ENCODE assay signal across 10 cellular contexts in the genomic region with DNA sequence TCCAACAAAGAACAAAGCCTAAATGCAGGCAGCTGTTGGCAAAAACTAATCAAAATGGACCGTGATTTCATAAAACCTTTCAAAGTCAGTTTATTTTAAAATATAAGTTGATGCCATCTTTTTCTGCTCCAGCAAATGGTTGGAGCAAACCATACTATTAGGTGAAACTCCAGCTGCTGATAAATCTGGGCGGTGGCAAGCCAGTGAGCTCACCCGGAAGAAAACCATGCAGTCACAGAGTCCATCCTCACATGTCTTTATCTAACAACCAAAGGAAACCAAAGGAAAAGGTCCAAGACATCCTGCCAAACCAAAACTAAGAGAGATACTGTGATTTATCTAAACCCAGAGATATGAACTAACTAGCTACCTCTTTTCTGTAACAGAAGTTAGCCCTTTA.
A peak's percentile ranks its signal among the peaks of the same experiment; 100 is the strongest.
DNase-seq lines count a peak whose midpoint lies in the region; ATAC-seq, FAIRE-seq and TF ChIP-seq lines count a peak whose summit lies in the region.
"Had no signal": no experiment of that assay in that cellular context is flagged by ENCODE, and none has a peak within 500 bp of the region (broad histone marks: within the 10 kb centered on the region; RNA-seq: fewer than 3 reads in every experiment).

No MANE protein-coding gene starts in this region.

- H3K27ac ChIP-seq in K562 (ENCODE audit: extremely low read depth, low read depth, low read length), result no peak overlapping the region
- H3K27ac ChIP-seq in tibial nerve, result peak overlapping the region in 3 of 4 donors; percentile 6 to 49 (median 48)
- H3K27ac ChIP-seq: C4-2B had no signal

- no peak overlapping the region for H3K9ac ChIP-seq in K562 (ENCODE audit: insufficient read depth in 1 of 2, low read depth in 2 of 2, low read length in 2 of 2)

- no peak for TF ChIP-seq CTCF in K562 (IDR thresholded peaks at IDR 0.05 in 2 of 3, conservative IDR thresholded peaks at IDR 0.05 in 1 of 3; ENCODE audit: insufficient read depth in 2 of 3, low read depth in 1 of 3, low read length in 3 of 3)
- no peak for TF ChIP-seq CTCF in tibial nerve (IDR thresholded peaks at IDR 0.05)

- peaks cover 17% of the 10 kb centered on the region for H3K9me3 Mint-ChIP-seq in activated naive CD4-positive, alpha-beta T cell treated with anti-CD3 and anti-CD28 coated beads, Interleukin-2, amount 50 U/mL, for 24 hours

- no peaks in the 10 kb centered on the region for H3K27me3 Mint-ChIP-seq in activated naive CD4-positive, alpha-beta T cell treated with anti-CD3 and anti-CD28 coated beads, Interleukin-2, amount 50 U/mL, for 24 hours

- no TSS peak for BruUV-seq in K562 (replicated peaks; lab: Mats Ljungman, UMichigan)

- H2AFZ ChIP-seq in K562 (ENCODE audit: low read depth, low read length), result no peak overlapping the region

- no peaks in the 10 kb centered on the region; a peak in 1 of 5 replicates for H3K27me3 ChIP-seq in K562 (ENCODE audit: control insufficient read depth in 2 of 2, insufficient read depth in 2 of 2, low read length in 2 of 2)
- H3K27me3 ChIP-seq in tibial nerve, result no peaks in the 10 kb centered on the region

- peak overlapping the region; percentile 91 for H3K27ac Mint-ChIP-seq in activated naive CD4-positive, alpha-beta T cell treated with anti-CD3 and anti-CD28 coated beads, Interleukin-2, amount 50 U/mL, for 24 hours

- POLR2A ChIA-PET in K562 (lab: Yijun Ruan, JAX), result no interaction called here

- H3K4me1 ChIP-seq in K562 (replicated peaks in 1 of 2; ENCODE audit: control insufficient read depth in 2 of 2, insufficient read depth in 2 of 2, low read length in 2 of 2), result peaks cover 0 to 9% of the 10 kb centered on the region in 2 experiments; a peak in 1 of 5 replicates
- H3K4me1 ChIP-seq in tibial nerve, result peaks cover 0 to 30% (median 18%) of the 10 kb centered on the region in 4 donors

- no peak for TF ChIP-seq RAD21 in K562 (CRISPR knock-in tag; conservative IDR thresholded peaks at IDR 0.05 in 1 of 2, IDR thresholded peaks at IDR 0.05 in 1 of 2)

- no peak for TF ChIP-seq EP300 in K562 (IDR thresholded peaks at IDR 0.05; ENCODE audit: low read length)
- TF ChIP-seq EP300 in tibial nerve (IDR thresholded peaks at IDR 0.05), result no peak

- no peaks in the 10 kb centered on the region for H3K79me2 ChIP-seq in K562 (ENCODE audit: control insufficient read depth, insufficient read depth, low read length)

- in situ Hi-C loops in K562 (cut with MboI), result no loop called here

- no peak overlapping the region for H3K4me2 ChIP-seq in K562 (ENCODE audit: insufficient read depth, low read length)

- TF ChIP-seq POLR2A in K562 (conservative IDR thresholded peaks at IDR 0.05), result no peak
- no peak for TF ChIP-seq POLR2A in tibial nerve (IDR thresholded peaks at IDR 0.05)

- H3K4me3 ChIP-seq in K562 (no peak overlapping the region), tibial nerve (no peak overlapping the region)

- H3K9me1 ChIP-seq in K562 (ENCODE audit: control insufficient read depth, insufficient read depth, low read length), result no peaks in the 10 kb centered on the region

- intact Hi-C loops in K562 (cut with micrococcal nuclease), result no loop called here

- no peaks in the 10 kb centered on the region for H4K20me1 ChIP-seq in K562 (replicated peaks; ENCODE audit: control insufficient read depth, insufficient read depth, low read length)

- DNase-seq in activated naive CD4-positive, alpha-beta T cell treated with anti-CD3 and anti-CD28 coated beads, Interleukin-2, amount 50 U/mL, for 16 hours, result no peak
- DNase-seq in K562 (ENCODE audit: extremely low read depth in 1 of 4, low spot score in 3 of 4) (no peak), kidney glomerular epithelial cell (lab: John Stamatoyannopoulos, UW) (peak; percentile 87), tibial nerve (ENCODE audit: low spot score in 2 of 2) (no peak), AML-193 (lab: John Stamatoyannopoulos, UW) (no peak)
- DNase-seq: NCI-H2107 had no signal

- FAIRE-seq in K562 (lab: Jason Lieb, UNC), result no peak

- CTCF ChIA-PET in K562 (lab: Yijun Ruan, JAX; ENCODE audit: low intra/inter-chr PET ratio), result no interaction called here

- H3K9me3 ChIP-seq in K562 (replicated peaks; ENCODE audit: control insufficient read depth, insufficient read depth, low read depth, low read length) (no peaks in the 10 kb centered on the region), tibial nerve (no peaks in the 10 kb centered on the region)

- 2% methylated on average over 3 of the region's 3 CpGs for WGBS in K562 (ENCODE audit: insufficient coverage, low coverage, missing lambda C conversion rate)
- 70 to 71% methylated on average over 3 of the region's 3 CpGs for WGBS in tibial nerve, 2 donors

- no peak overlapping the region for H3K4me3 Mint-ChIP-seq in activated naive CD4-positive, alpha-beta T cell treated with anti-CD3 and anti-CD28 coated beads, Interleukin-2, amount 50 U/mL, for 24 hours

- no peak for ATAC-seq in K562
- no peak for ATAC-seq in HG03097 (IDR thresholded peaks at IDR 0.05; ENCODE audit: low FRiP score, unreplicated experiment)
- ATAC-seq in GM21447 (IDR thresholded peaks at IDR 0.05; ENCODE audit: unreplicated experiment), result no peak

- peaks cover 93% of the 10 kb centered on the region for H3K4me1 Mint-ChIP-seq in activated naive CD4-positive, alpha-beta T cell treated with anti-CD3 and anti-CD28 coated beads, Interleukin-2, amount 50 U/mL, for 24 hours

- peaks cover 35% of the 10 kb centered on the region for H3K36me3 Mint-ChIP-seq in activated naive CD4-positive, alpha-beta T cell treated with anti-CD3 and anti-CD28 coated beads, Interleukin-2, amount 50 U/mL, for 24 hours

- no peaks in the 10 kb centered on the region for H3K36me3 ChIP-seq in K562 (ENCODE audit: control insufficient read depth, insufficient read depth, low read length)
- H3K36me3 ChIP-seq in tibial nerve, result no peaks in the 10 kb centered on the region

TF ChIP-seq in K562, 482 proteins besides CTCF, POLR2A, EP300 and RAD21 (continues in another document):
- TF ChIP-seq ZNF274 (IDR thresholded peaks at IDR 0.05; ENCODE audit: borderline replicate concordance, low read depth, low read length), result no peak
- no peak for TF ChIP-seq TGIF2 (CRISPR knock-in tag; IDR thresholded peaks at IDR 0.05)
- TF ChIP-seq GTF2A2 (tag; IDR thresholded peaks at IDR 0.05), result no peak
- no peak for TF ChIP-seq MYC (IDR thresholded peaks at IDR 0.05; ENCODE audit: low read depth, low read length)
- TF ChIP-seq MYC (CRISPR knock-in tag; IDR thresholded peaks at IDR 0.05; ENCODE audit: borderline replicate concordance, low read depth), result no peak
- TF ChIP-seq ZNF398 (CRISPR knock-in tag; IDR thresholded peaks at IDR 0.05), result no peak
- no peak for TF ChIP-seq SAFB2 (IDR thresholded peaks at IDR 0.05; ENCODE audit: borderline replicate concordance, low read depth, low read length, severe bottlenecking)
- TF ChIP-seq ZNF830 (CRISPR knock-in tag; IDR thresholded peaks at IDR 0.05), result no peak
- peak; percentile 54 for TF ChIP-seq GABPA (tag; conservative IDR thresholded peaks at IDR 0.05; ENCODE audit: low read depth)
- no peak for TF ChIP-seq NR2C2 (CRISPR knock-in tag; IDR thresholded peaks at IDR 0.05)
- TF ChIP-seq NR2C2 (tag; IDR thresholded peaks at IDR 0.05), result peak; percentile 82
- TF ChIP-seq TAF9B (IDR thresholded peaks at IDR 0.05; ENCODE audit: partially characterized antibody), result no peak
- no peak for TF ChIP-seq ZNF592 (IDR thresholded peaks at IDR 0.05)
